Comparison of ENCODE assay signal across 1 cellular context in genomic region chr7:134175724-134176350, GRCh38.
TF ChIP-seq lines count a peak whose summit lies in the region.

No MANE protein-coding gene starts in this region.

TF ChIP-seq in A549, 52 proteins besides CTCF, POLR2A, EP300 and RAD21 (continued from another document):
- TF ChIP-seq BCL3 (IDR thresholded peaks at IDR 0.05): no peak
- no peak for TF ChIP-seq FOXS1 (CRISPR knock-in tag; IDR thresholded peaks at IDR 0.05)
